Comparison of ENCODE assay signal across 11 cellular contexts in the genomic region with DNA sequence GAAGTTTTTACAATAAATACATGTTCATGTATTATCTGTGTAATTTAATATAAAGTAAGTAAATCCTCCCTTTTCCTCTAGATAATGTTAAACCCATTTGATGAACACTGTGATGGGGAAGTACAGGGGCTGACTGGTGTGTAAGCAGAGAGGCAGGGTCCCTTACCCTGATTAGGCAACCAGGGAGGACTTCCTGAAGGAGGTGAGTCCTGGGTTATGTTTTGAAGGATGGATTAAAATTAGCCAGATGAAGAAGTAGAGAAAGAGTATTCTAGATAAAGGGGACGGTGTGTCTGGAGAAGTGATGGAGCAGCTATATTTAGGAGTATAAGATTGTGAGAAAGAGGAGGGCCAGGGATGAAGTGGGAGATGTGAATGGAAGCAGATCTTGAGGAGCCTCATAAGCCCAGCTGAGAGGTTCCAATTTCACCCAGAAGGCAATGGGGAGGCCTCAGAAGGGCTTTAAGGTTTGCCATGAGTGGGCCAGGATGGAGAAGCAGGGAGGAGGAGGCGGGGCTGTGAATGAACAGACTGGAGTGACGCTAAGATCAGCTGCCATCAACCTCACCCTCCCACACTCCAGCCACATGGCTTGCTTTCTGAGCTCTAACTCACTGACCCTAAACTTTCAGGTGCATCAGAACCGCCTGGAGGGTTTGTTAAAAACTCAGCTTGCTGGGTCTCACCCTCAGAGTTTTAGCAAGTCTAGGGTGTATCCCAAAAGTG. TPM values are rescaled to one million over a fixed set of nuclear protein-coding genes. Genes with fewer than 3 reads are reported as not detected.
DNase-seq lines count a peak whose midpoint lies in the region; ATAC-seq, FAIRE-seq and TF ChIP-seq lines count a peak whose summit lies in the region.
"Had no signal": no experiment of that assay in that cellular context is flagged by ENCODE, and none has a peak within 500 bp of the region (broad histone marks: within the 10 kb centered on the region; RNA-seq: fewer than 3 reads in every experiment).

No MANE protein-coding gene starts in this region.

- peaks cover 57% of the 10 kb centered on the region for H3F3A ChIP-seq in SU-DHL-6 (ENCODE audit: insufficient read depth)

- H3K9me3 ChIP-seq in SU-DHL-6 (ENCODE audit: insufficient read depth, low read length) (no peaks in the 10 kb centered on the region), tibial nerve (no peaks in the 10 kb centered on the region)
- H3K9me3 ChIP-seq: neutrophil had no signal

- no peaks in the 10 kb centered on the region for H3K36me3 Mint-ChIP-seq in nephron progenitor cell (ENCODE audit: low read depth)

- H3K36me3 ChIP-seq in SU-DHL-6 (ENCODE audit: low read length): no peaks in the 10 kb centered on the region
- no peaks in the 10 kb centered on the region for H3K36me3 ChIP-seq in tibial nerve
- H3K36me3 ChIP-seq: neutrophil had no signal

- H3K4me1 Mint-ChIP-seq in nephron progenitor cell: peaks cover 87% of the 10 kb centered on the region

- H3K9me3 Mint-ChIP-seq in nephron progenitor cell: no peaks in the 10 kb centered on the region

- TF ChIP-seq POLR2A in tibial nerve (IDR thresholded peaks at IDR 0.05): no peak

- no peak overlapping the region for H3K4me3 Mint-ChIP-seq in nephron progenitor cell

- peaks cover 0 to 12% (median 0%) of the 10 kb centered on the region in 4 donors for H3K4me1 ChIP-seq in tibial nerve

- TF ChIP-seq CTCF in SU-DHL-6 (IDR thresholded peaks at IDR 0.05; ENCODE audit: insufficient read depth, low read length, poor library complexity, severe bottlenecking) (no peak), nephron progenitor cell (IDR thresholded peaks at IDR 0.05) (no peak), tibial nerve (IDR thresholded peaks at IDR 0.05) (no peak)

- peak; percentile 61 for DNase-seq in NK-92 treated with Interleukin-12 subunit alpha and Interleukin-12 subunit beta, amount 100 ng/mL, for 24 hours (lab: John Stamatoyannopoulos, UW)
- DNase-seq in NK-92 (lab: John Stamatoyannopoulos, UW; ENCODE audit: unreplicated experiment): no peak
- no peak for DNase-seq in GM18507 (ENCODE audit: extremely low spot score, insufficient read length, low read depth)
- no peak for DNase-seq in nephron progenitor cell
- DNase-seq in tibial nerve (ENCODE audit: low spot score in 2 of 2): no peak
- no peak for DNase-seq in NCI-H748 (lab: John Stamatoyannopoulos, UW; ENCODE audit: unreplicated experiment)
- DNase-seq: cortex of kidney had no signal

- no peaks in the 10 kb centered on the region for H3K9me2 ChIP-seq in SU-DHL-6 (replicated peaks; ENCODE audit: insufficient read depth, low read length)

- H3K4me2 ChIP-seq in SU-DHL-6 (ENCODE audit: low read depth, low read length, poor library complexity, severe bottlenecking): peak overlapping the region; percentile 28

- H3K27me3 ChIP-seq in SU-DHL-6 (ENCODE audit: low read length) (no peaks in the 10 kb centered on the region), tibial nerve (no peaks in the 10 kb centered on the region)

- H3K79me2 ChIP-seq in SU-DHL-6 (ENCODE audit: insufficient read depth, low read length): no peaks in the 10 kb centered on the region

- FAIRE-seq in GM18507 (lab: Jason Lieb, UNC): peak; percentile 82

- H3K27ac ChIP-seq in SU-DHL-6 (ENCODE audit: low read depth, low read length): peak overlapping the region; percentile 97
- H3K27ac ChIP-seq in tibial nerve: no peak overlapping the region
- H3K27ac ChIP-seq: neutrophil had no signal

- TF ChIP-seq EP300 in tibial nerve (IDR thresholded peaks at IDR 0.05): no peak

- H2AFZ ChIP-seq in SU-DHL-6 (ENCODE audit: low read depth, low read length, severe bottlenecking): no peak overlapping the region

- peak overlapping the region; percentile 57; the same call in 1 of the 2 replicates for H3K9ac ChIP-seq in SU-DHL-6 (ENCODE audit: low read length)

- ATAC-seq in GM21390 (IDR thresholded peaks at IDR 0.05; ENCODE audit: unreplicated experiment): no peak
- ATAC-seq: HCT116 had no signal

- peaks cover 3% of the 10 kb centered on the region for H3K27me3 Mint-ChIP-seq in nephron progenitor cell (ENCODE audit: low read depth, poor library complexity)

- no peak overlapping the region for H3K4me3 ChIP-seq in SU-DHL-6 (ENCODE audit: insufficient read depth, low read length, poor library complexity, severe bottlenecking)
- H3K4me3 ChIP-seq in tibial nerve: no peak overlapping the region

- no peaks in the 10 kb centered on the region for H4K20me1 ChIP-seq in SU-DHL-6 (ENCODE audit: low read depth, low read length)

- 68 to 76% methylated on average over 4 of the region's 4 CpGs for WGBS in tibial nerve, 2 donors

- H3K27ac Mint-ChIP-seq in nephron progenitor cell: peak overlapping the region; percentile 94

RNA-seq across cellular contexts. Expression of a gene that starts 30.9 kb away (rescaled TPM):
- 100 to 1,000 TPM; 263 to 369 (median 312) TPM for total RNA-seq in tibial nerve

RNA-seq across cellular contexts. Expression of a gene that starts 59.2 kb away (rescaled TPM):
- total RNA-seq in tibial nerve: under 1 TPM in 3 of 4 donors, not detected in 1; 0.20 to 0.30 (median 0.21) TPM
